In genomic region chr2:203697763-203698162, GRCh38 we compare ENCODE assay signal across 7 cellular contexts. TPM values are rescaled to one million over a fixed set of nuclear protein-coding genes. Genes with fewer than 3 reads are reported as not detected.
"Had no signal": no experiment of that assay in that cellular context is flagged by ENCODE, and none has a peak within 500 bp of the region (broad histone marks: within the 10 kb centered on the region; RNA-seq: fewer than 3 reads in every experiment).

No MANE protein-coding gene starts in this region.

RNA-seq across cellular contexts. Expression of gene CD28, which starts 8.7 kb away (rescaled TPM):
- total RNA-seq: epithelial cell of proximal tubule, fibroblast of lung, fibroblast of villous mesenchyme, foreskin keratinocyte, hepatocyte, mammary epithelial cell had no signal
- polyA plus RNA-seq: endothelial cell of umbilical vein, foreskin keratinocyte, hepatocyte, mammary epithelial cell had no signal
